Comparison of ENCODE assay signal across 1 cellular context in the genomic region with DNA sequence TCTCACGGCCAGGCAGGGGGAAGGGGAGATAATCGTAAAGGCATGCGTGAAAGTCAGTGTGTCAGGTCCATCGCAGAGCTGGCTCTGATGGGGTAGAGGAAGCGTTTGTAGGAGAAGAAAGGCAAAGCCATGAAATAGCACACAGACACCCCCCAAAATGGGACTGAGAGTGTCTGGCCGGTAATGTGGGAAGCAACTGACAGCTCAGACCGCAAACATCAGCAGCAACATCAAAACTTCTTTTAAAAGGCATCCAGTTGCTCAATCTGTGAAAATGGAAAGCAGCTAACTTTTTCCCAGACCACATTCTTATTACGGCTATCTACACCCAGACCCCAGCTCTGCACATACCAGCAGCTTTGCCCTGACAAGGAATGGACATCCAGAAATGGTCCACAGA.
TF ChIP-seq lines count a peak whose summit lies in the region.

No MANE protein-coding gene starts in this region.

TF ChIP-seq in IMR-90, 13 proteins besides CTCF, POLR2A, EP300 and RAD21 (continued from another document):
- TF ChIP-seq RFX5 (IDR thresholded peaks at IDR 0.05; ENCODE audit: low read depth, low read length) (no peak), NFE2L2 (IDR thresholded peaks at IDR 0.05; ENCODE audit: low read depth, low read length) (no peak), MAZ (IDR thresholded peaks at IDR 0.05; ENCODE audit: borderline replicate concordance, low read depth, low read length) (no peak), CHD1 (IDR thresholded peaks at IDR 0.05; ENCODE audit: low read depth, low read length) (no peak)
TF ChIP-seq in IMR-90: peak in this region for 0.
